In the genomic region with DNA sequence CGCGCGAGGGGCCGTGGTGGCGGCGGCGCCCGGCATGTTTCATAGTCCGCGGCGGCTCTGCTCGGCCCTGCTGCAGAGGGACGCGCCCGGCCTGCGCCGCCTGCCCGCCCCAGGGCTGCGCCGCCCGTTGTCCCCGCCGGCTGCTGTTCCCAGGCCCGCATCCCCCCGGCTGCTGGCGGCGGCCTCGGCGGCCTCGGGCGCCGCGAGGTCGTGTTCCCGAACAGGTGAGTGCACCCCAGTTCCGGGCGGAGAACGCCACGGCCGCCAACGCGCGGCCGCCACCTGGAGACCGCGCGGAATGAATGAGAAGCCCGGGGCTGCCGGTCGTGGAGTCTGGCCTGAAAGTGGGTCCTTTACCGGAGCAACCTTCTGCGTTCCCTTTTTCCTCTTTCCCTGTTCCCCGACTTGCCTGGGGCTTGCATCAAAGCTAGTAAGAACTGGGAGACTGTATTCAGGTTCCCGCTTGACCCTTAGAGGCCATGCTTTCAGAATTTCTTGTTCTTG, we compare ENCODE assay signal across 1 cellular context.
TF ChIP-seq lines count a peak whose summit lies in the region.

No MANE protein-coding gene starts in this region.

TF ChIP-seq in GM12878, 131 proteins besides CTCF, POLR2A, EP300 and RAD21 (continued from another document and continues in another):
- TF ChIP-seq ZNF592 (IDR thresholded peaks at IDR 0.05) (peak; percentile 44; the same call in 1 of the 2 replicates), EGR1 (IDR thresholded peaks at IDR 0.05; ENCODE audit: borderline replicate concordance in 1 of 2, low read depth in 2 of 2, low read length in 2 of 2) (no peak), NBN (IDR thresholded peaks at IDR 0.05) (no peak), RCOR1 (conservative IDR thresholded peaks at IDR 0.05; ENCODE audit: low read depth, low read length) (no peak), MYC (IDR thresholded peaks at IDR 0.05; ENCODE audit: insufficient read depth, insufficient read length, insufficient replicate concordance, low read length, severe bottlenecking) (no peak), ZNF274 (IDR thresholded peaks at IDR 0.05; ENCODE audit: insufficient read depth, insufficient read length) (no peak), FOXM1 (IDR thresholded peaks at IDR 0.05; ENCODE audit: low read depth, low read length) (no peak), IRF4 (IDR thresholded peaks at IDR 0.05; ENCODE audit: low read depth, low read length) (no peak), ETV6 (conservative IDR thresholded peaks at IDR 0.05 in 1 of 2, IDR thresholded peaks at IDR 0.05 in 1 of 2; ENCODE audit: borderline replicate concordance in 1 of 2, low read depth in 1 of 2) (no peak), SMARCA5 (IDR thresholded peaks at IDR 0.05) (peak; percentile 82; the same call in 1 of the 2 replicates), SP1 (IDR thresholded peaks at IDR 0.05; ENCODE audit: low read depth, low read length) (no peak), CREB1 (IDR thresholded peaks at IDR 0.05; ENCODE audit: low read depth) (no peak), YY1 (IDR thresholded peaks at IDR 0.05; ENCODE audit: low read depth, low read length) (no peak), CREM (IDR thresholded peaks at IDR 0.05; ENCODE audit: low read depth) (no peak), ZBTB11 (CRISPR knock-in tag; IDR thresholded peaks at IDR 0.05) (no peak), BACH1 (IDR thresholded peaks at IDR 0.05; ENCODE audit: borderline replicate concordance) (peak; percentile 93), ZSCAN29 (IDR thresholded peaks at IDR 0.05) (0 out of 2 replicates have a peak, but pooled peaks have one; percentile 46), ZNF217 (IDR thresholded peaks at IDR 0.05) (peak; percentile 82), ZBTB40 (IDR thresholded peaks at IDR 0.05; ENCODE audit: borderline replicate concordance) (no peak), ZNF687 (IDR thresholded peaks at IDR 0.05) (peak; percentile 84), NKRF (conservative IDR thresholded peaks at IDR 0.05) (peak; percentile 85), ZNF24 (IDR thresholded peaks at IDR 0.05) (0 out of 2 replicates have a peak, but pooled peaks have one; percentile 61), CHD4 (IDR thresholded peaks at IDR 0.05) (no peak), MTA3 (IDR thresholded peaks at IDR 0.05; ENCODE audit: borderline replicate concordance, low read length) (no peak), BCL11A (IDR thresholded peaks at IDR 0.05; ENCODE audit: low read depth, low read length) (no peak), TCF7 (IDR thresholded peaks at IDR 0.05; ENCODE audit: borderline replicate concordance) (no peak), EED (IDR thresholded peaks at IDR 0.05; ENCODE audit: low read depth) (no peak), BHLHE40 (IDR thresholded peaks at IDR 0.05; ENCODE audit: borderline replicate concordance in 1 of 2, low read depth in 2 of 2, low read length in 1 of 2) (no peak), KAT2A (conservative IDR thresholded peaks at IDR 0.05; ENCODE audit: control insufficient read depth, low read depth, low read length) (no peak), DPF2 (IDR thresholded peaks at IDR 0.05) (peak; percentile 91), MXI1 (IDR thresholded peaks at IDR 0.05; ENCODE audit: low read depth, low read length) (peak; percentile 75)
- TF ChIP-seq, protein P1, sequence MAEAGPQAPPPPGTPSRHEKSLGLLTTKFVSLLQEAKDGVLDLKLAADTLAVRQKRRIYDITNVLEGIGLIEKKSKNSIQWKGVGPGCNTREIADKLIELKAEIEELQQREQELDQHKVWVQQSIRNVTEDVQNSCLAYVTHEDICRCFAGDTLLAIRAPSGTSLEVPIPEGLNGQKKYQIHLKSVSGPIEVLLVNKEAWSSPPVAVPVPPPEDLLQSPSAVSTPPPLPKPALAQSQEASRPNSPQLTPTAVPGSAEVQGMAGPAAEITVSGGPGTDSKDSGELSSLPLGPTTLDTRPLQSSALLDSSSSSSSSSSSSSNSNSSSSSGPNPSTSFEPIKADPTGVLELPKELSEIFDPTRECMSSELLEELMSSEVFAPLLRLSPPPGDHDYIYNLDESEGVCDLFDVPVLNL (IDR thresholded peaks at IDR 0.05; ENCODE audit: low read depth, low read length): no peak
- TF ChIP-seq, protein P2, sequence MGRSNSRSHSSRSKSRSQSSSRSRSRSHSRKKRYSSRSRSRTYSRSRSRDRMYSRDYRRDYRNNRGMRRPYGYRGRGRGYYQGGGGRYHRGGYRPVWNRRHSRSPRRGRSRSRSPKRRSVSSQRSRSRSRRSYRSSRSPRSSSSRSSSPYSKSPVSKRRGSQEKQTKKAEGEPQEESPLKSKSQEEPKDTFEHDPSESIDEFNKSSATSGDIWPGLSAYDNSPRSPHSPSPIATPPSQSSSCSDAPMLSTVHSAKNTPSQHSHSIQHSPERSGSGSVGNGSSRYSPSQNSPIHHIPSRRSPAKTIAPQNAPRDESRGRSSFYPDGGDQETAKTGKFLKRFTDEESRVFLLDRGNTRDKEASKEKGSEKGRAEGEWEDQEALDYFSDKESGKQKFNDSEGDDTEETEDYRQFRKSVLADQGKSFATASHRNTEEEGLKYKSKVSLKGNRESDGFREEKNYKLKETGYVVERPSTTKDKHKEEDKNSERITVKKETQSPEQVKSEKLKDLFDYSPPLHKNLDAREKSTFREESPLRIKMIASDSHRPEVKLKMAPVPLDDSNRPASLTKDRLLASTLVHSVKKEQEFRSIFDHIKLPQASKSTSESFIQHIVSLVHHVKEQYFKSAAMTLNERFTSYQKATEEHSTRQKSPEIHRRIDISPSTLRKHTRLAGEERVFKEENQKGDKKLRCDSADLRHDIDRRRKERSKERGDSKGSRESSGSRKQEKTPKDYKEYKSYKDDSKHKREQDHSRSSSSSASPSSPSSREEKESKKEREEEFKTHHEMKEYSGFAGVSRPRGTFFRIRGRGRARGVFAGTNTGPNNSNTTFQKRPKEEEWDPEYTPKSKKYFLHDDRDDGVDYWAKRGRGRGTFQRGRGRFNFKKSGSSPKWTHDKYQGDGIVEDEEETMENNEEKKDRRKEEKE (IDR thresholded peaks at IDR 0.05): no peak
